Comparison of ENCODE assay signal across 25 cellular contexts in the genomic region with DNA sequence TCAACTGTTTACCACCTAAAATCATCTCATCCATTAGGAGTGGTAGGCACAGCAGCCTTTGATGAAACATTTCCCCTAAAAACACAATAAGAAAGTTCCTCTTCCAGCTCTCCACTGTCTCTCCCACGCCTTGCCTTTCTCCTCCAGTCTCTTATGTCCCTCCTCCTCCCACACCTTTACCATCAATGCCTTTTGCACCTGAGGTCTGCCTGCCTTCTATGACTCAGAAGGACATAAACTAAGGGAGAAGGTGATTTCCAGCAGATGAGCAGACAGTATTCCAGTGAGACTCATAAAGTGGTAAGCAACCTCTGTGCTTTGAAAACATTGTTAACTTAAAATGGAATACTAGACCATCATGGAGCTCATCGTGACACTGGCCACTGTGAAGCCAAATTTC. TPM values are rescaled to one million over a fixed set of nuclear protein-coding genes. Genes with fewer than 3 reads are reported as not detected.
DNase-seq lines count a peak whose midpoint lies in the region; ATAC-seq, FAIRE-seq and TF ChIP-seq lines count a peak whose summit lies in the region.
"Had no signal": no experiment of that assay in that cellular context is flagged by ENCODE, and none has a peak within 500 bp of the region (broad histone marks: within the 10 kb centered on the region; RNA-seq: fewer than 3 reads in every experiment).

No MANE protein-coding gene starts in this region.

- peak overlapping the region; percentile 11; the same call in 1 of the 2 replicates for H3K4me2 ChIP-seq in GM12878 (ENCODE audit: control insufficient read depth, insufficient read depth)

- peaks cover 16% of the 10 kb centered on the region for H3K36me3 Mint-ChIP-seq in activated CD4-positive, alpha-beta memory T cell treated with anti-CD3 and anti-CD28 coated beads, Interleukin-2, amount 10 ng/mL, durations not matched to agents 7 days and 5 days (ENCODE audit: low read depth)

- H3K27ac Mint-ChIP-seq in activated CD4-positive, alpha-beta memory T cell treated with anti-CD3 and anti-CD28 coated beads, Interleukin-2, amount 10 ng/mL, durations not matched to agents 7 days and 5 days: no peak overlapping the region
- H3K27ac Mint-ChIP-seq: activated CD4-positive, alpha-beta T cell treated with anti-CD3 and anti-CD28 coated beads, Interleukin-2, amount 10 ng/mL, durations not matched to agents 7 days and 5 days; CD4-positive, alpha-beta T cell; nephron; stimulated activated effector memory CD8-positive, alpha-beta T cell treated with anti-CD3 and anti-CD28 coated beads, Interleukin-12 subunit alpha, Interleukin-12 subunit beta, amount 100 ng/mL, for 72 hours had no signal

- no peaks in the 10 kb centered on the region for H3K27me3 ChIP-seq in GM12878 (replicated peaks in 1 of 2; ENCODE audit: control insufficient read depth in 2 of 2, insufficient read depth in 2 of 2, low read length in 1 of 2)
- H3K27me3 ChIP-seq: gastroesophageal sphincter, testis had no signal

- RAD21 ChIA-PET in GM12878 (lab: Charles Lee; ENCODE audit: unreplicated experiment): interaction anchor here (1.0 to 1.3 kb wide), 3 partner anchors 73 to 81 kb away, joined by 3 read pairs; no protein-coding TSS in a partner anchor

- peaks cover 37% of the 10 kb centered on the region for H3K4me1 Mint-ChIP-seq in activated CD4-positive, alpha-beta memory T cell treated with anti-CD3 and anti-CD28 coated beads, Interleukin-2, amount 10 ng/mL, durations not matched to agents 7 days and 5 days

- no peaks in the 10 kb centered on the region for H3K9me3 Mint-ChIP-seq in activated CD4-positive, alpha-beta memory T cell treated with anti-CD3 and anti-CD28 coated beads, Interleukin-2, amount 10 ng/mL, durations not matched to agents 7 days and 5 days
- H3K9me3 Mint-ChIP-seq: activated CD4-positive, alpha-beta T cell treated with anti-CD3 and anti-CD28 coated beads, Interleukin-2, amount 10 ng/mL, durations not matched to agents 7 days and 5 days; CD4-positive, alpha-beta T cell; nephron; stimulated activated effector memory CD8-positive, alpha-beta T cell treated with anti-CD3 and anti-CD28 coated beads, Interleukin-12 subunit alpha, Interleukin-12 subunit beta, amount 100 ng/mL, for 72 hours had no signal

- H2AFZ ChIP-seq in GM12878 (ENCODE audit: control insufficient read depth, low read depth, low read length): peak overlapping the region; percentile 45; the same call in 1 of the 2 replicates
- H2AFZ ChIP-seq: parathyroid adenoma had no signal

- DNase-seq in GM12891 (ENCODE audit: insufficient read length, low spot score) (no peak), NCI-H69 (lab: John Stamatoyannopoulos, UW) (peak; percentile 36), GM12878 (ENCODE audit: low read depth, low spot score) (no peak), mucosa of descending colon (no peak), retina (no peak), epidermal melanocyte (ENCODE audit: insufficient read length, low spot score) (no peak), head of caudate nucleus (no peak)
- no peak for DNase-seq in activated CD4-positive, alpha-beta memory T cell treated with anti-CD3 and anti-CD28 coated beads, Interleukin-2, amount 10 ng/mL, durations not matched to agents 7 days and 5 days
- DNase-seq: activated CD4-positive, alpha-beta T cell treated with anti-CD3 and anti-CD28 coated beads, Interleukin-2, amount 10 ng/mL, durations not matched to agents 7 days and 5 days; activated naive CD4-positive, alpha-beta T cell; CD4-positive, alpha-beta T cell; central memory CD4-positive, alpha-beta T cell; DMS153; GF-D8; kidney; mesendoderm; NCI-H1417 treated with DMSO at 0.1 percent for 48 hours; NCI-H510A; SHP77; SW 1271; testis had no signal

- CTCF ChIA-PET in GM12878 (lab: Yijun Ruan, JAX): interaction anchor here (0.7 to 1.6 kb wide), 6 partner anchors 14 to 414 kb away, joined by 3 to 5 read pairs (median 4); no protein-coding TSS in a partner anchor
- CTCF ChIA-PET in activated CD4-positive, alpha-beta memory T cell treated with anti-CD3 and anti-CD28 coated beads, Interleukin-2, amount 10 ng/mL, durations not matched to agents 7 days and 5 days (lab: Charles Lee): interaction anchor here (0.6 to 1.0 kb wide), 2 partner anchors 67 to 425 kb away, joined by 3 to 4 read pairs; no protein-coding TSS in a partner anchor

- H4K20me1 ChIP-seq in GM12878 (ENCODE audit: control insufficient read depth, insufficient read depth): no peaks in the 10 kb centered on the region

- FAIRE-seq in GM12891 (lab: Jason Lieb, UNC) (peak; percentile 73), GM12878 (lab: Jason Lieb, UNC) (no peak)
- FAIRE-seq: kidney had no signal

- WGBS in GM12878 (ENCODE audit: insufficient coverage, insufficient replicate concordance, low lambda C conversion rate, missing lambda C conversion rate): 89% methylated on average over 2 of the region's 2 CpGs

- H3K4me3 ChIP-seq in GM12878: no peak overlapping the region
- no peak overlapping the region for H3K4me3 ChIP-seq in mucosa of descending colon
- H3K4me3 ChIP-seq: gastroesophageal sphincter, testis had no signal

- H3K36me3 ChIP-seq in GM12878 (ENCODE audit: control insufficient read depth in 2 of 2, insufficient read depth in 2 of 2, low read length in 1 of 2): no peaks in the 10 kb centered on the region
- no peaks in the 10 kb centered on the region for H3K36me3 ChIP-seq in mucosa of descending colon (ENCODE audit: low read depth)
- H3K36me3 ChIP-seq: gastroesophageal sphincter had no signal

- H3K9ac ChIP-seq in GM12878 (ENCODE audit: control insufficient read depth, insufficient read depth, low read length): no peak overlapping the region
- H3K9ac ChIP-seq: parathyroid adenoma had no signal

- ATAC-seq in GM12878: no peak
- ATAC-seq in mucosa of descending colon: peak; percentile 88
- ATAC-seq: gastroesophageal sphincter; stimulated activated effector memory CD8-positive, alpha-beta T cell treated with anti-CD3 and anti-CD28 coated beads, Interleukin-12 subunit alpha, Interleukin-12 subunit beta, amount 100 ng/mL, for 72 hours had no signal

- H3K79me2 ChIP-seq in GM12878 (ENCODE audit: control insufficient read depth, insufficient read depth, low read length): no peaks in the 10 kb centered on the region
- H3K79me2 ChIP-seq: parathyroid adenoma had no signal

- TF ChIP-seq POLR2A in GM12891 (IDR thresholded peaks at IDR 0.05; ENCODE audit: low read depth, low read length) (no peak), GM12878 (IDR thresholded peaks at IDR 0.05; ENCODE audit: low read depth, low read length) (no peak)

- intact Hi-C loops in GM12878 (cut with micrococcal nuclease; ENCODE audit: unreplicated experiment): loop anchor here (5.0 kb wide), 1 partner anchor 284 kb away; no protein-coding TSS in a partner anchor
- intact Hi-C loops in mucosa of descending colon (cut with DNase I, micrococcal nuclease): no loop called here
- intact Hi-C loops in head of caudate nucleus (cut with DNase I): no loop called here

- SMC1A ChIA-PET in GM12878 (lab: Charles Lee; ENCODE audit: uncharacterized antibody, unreplicated experiment): interaction anchor here (0.6 to 4.4 kb wide), 7 partner anchors 11 to 195 kb away, joined by 3 to 48 read pairs (median 5); no protein-coding TSS in a partner anchor

- no peak overlapping the region for H3K4me3 Mint-ChIP-seq in activated CD4-positive, alpha-beta memory T cell treated with anti-CD3 and anti-CD28 coated beads, Interleukin-2, amount 10 ng/mL, durations not matched to agents 7 days and 5 days
- H3K4me3 Mint-ChIP-seq: activated CD4-positive, alpha-beta T cell treated with anti-CD3 and anti-CD28 coated beads, Interleukin-2, amount 10 ng/mL, durations not matched to agents 7 days and 5 days; CD4-positive, alpha-beta T cell; nephron; stimulated activated effector memory CD8-positive, alpha-beta T cell treated with anti-CD3 and anti-CD28 coated beads, Interleukin-12 subunit alpha, Interleukin-12 subunit beta, amount 100 ng/mL, for 72 hours had no signal

- no peak for TF ChIP-seq EP300 in GM12878 (IDR thresholded peaks at IDR 0.05; ENCODE audit: borderline replicate concordance in 1 of 2, control insufficient read depth in 1 of 2, low read depth in 2 of 2, low read length in 2 of 2)

- H3K27me3 Mint-ChIP-seq in activated CD4-positive, alpha-beta memory T cell treated with anti-CD3 and anti-CD28 coated beads, Interleukin-2, amount 10 ng/mL, durations not matched to agents 7 days and 5 days: no peaks in the 10 kb centered on the region
- H3K27me3 Mint-ChIP-seq: activated CD4-positive, alpha-beta T cell treated with anti-CD3 and anti-CD28 coated beads, Interleukin-2, amount 10 ng/mL, durations not matched to agents 7 days and 5 days; CD4-positive, alpha-beta T cell had no signal

- H3K4me1 ChIP-seq in GM12878 (ENCODE audit: control insufficient read depth, insufficient read depth, low read length) (peaks cover 55% of the 10 kb centered on the region), mucosa of descending colon (ENCODE audit: low read depth) (peaks cover 6% of the 10 kb centered on the region)
- H3K4me1 ChIP-seq: parathyroid adenoma, testis had no signal

- peak overlapping the region; percentile 96 for H3K27ac ChIP-seq in GM12878 (ENCODE audit: control insufficient read depth, insufficient read depth)
- H3K27ac ChIP-seq: gastroesophageal sphincter, parathyroid adenoma, testis had no signal

- POLR2A ChIA-PET in GM12878 (lab: Charles Lee): interaction anchor here (0.6 to 3.7 kb wide), 2 partner anchors 49 to 71 kb away, joined by 6 to 23 read pairs; no protein-coding TSS in a partner anchor
- POLR2A ChIA-PET in activated CD4-positive, alpha-beta memory T cell treated with anti-CD3 and anti-CD28 coated beads, Interleukin-2, amount 10 ng/mL, durations not matched to agents 7 days and 5 days (lab: Charles Lee): interaction anchor here (1.9 to 3.8 kb wide), 2 partner anchors 14 to 75 kb away, joined by 4 to 17 read pairs; no protein-coding TSS in a partner anchor

- H3K9me3 ChIP-seq in GM12878 (replicated peaks; ENCODE audit: control insufficient read depth, insufficient read depth, low read length) (no peaks in the 10 kb centered on the region), mucosa of descending colon (no peaks in the 10 kb centered on the region)
- H3K9me3 ChIP-seq: gastroesophageal sphincter, testis had no signal

- in situ Hi-C loops in GM12878 (cut with MboI): loop anchor here (10.0 kb wide), 1 partner anchor 266 kb away; a partner anchor contains a TSS

- BruUV-seq in GM12878 (replicated peaks; lab: Mats Ljungman, UMichigan): no TSS peak

- no peak for TF ChIP-seq RAD21 in GM12878 (IDR thresholded peaks at IDR 0.05; ENCODE audit: insufficient read depth, low read depth, low read length)

- TF ChIP-seq CTCF in GM12878 (IDR thresholded peaks at IDR 0.05 in 2 of 3, conservative IDR thresholded peaks at IDR 0.05 in 1 of 3; ENCODE audit: control insufficient read depth in 2 of 3, extremely low read depth in 1 of 3, insufficient read depth in 1 of 3, low read depth in 3 of 3, low read length in 3 of 3) (no peak), mucosa of descending colon (IDR thresholded peaks at IDR 0.05) (no peak)

RNA-seq across cellular contexts. Expression of a gene that starts 34.2 kb away (rescaled TPM):
- 236 TPM for polyA plus RNA-seq in GM12891 (2012; ENCODE audit: low read depth, missing spikeins)
- total RNA-seq in GM12878 (2013; cell fraction: nucleolus; rRNA removed): 299 and 306 TPM in 2 replicates
- total RNA-seq in GM12878 (2014; rRNA removed) (321 and 329 TPM in 2 replicates), GM12878 (2014; rRNA removed; fragmentation: Illumina TruSeq; extraction: Trizol) (278 and 282 TPM in 2 replicates), GM12878 (2021) (254 and 267 TPM in 2 replicates), mucosa of descending colon (100 to 1,000 TPM; 146 to 199 (median 163) TPM)
- polyA plus RNA-seq in GM12878 (2011; ENCODE audit: low read depth): 211 TPM
- polyA plus RNA-seq in GM12878 (2011; rRNA removed) (236 and 300 TPM in 2 replicates), GM12878 (2014; fragmentation: Illumina TruSeq; extraction: Trizol) (290 and 321 TPM in 2 replicates), GM12878 (2014; fragmentation: Nextera tagmentation; extraction: Ambion mirVana) (100 to 1,000 TPM; 409 to 471 TPM), GM12878 (2014; rRNA removed) (281 and 302 TPM in 2 replicates), GM12878 (2016; fragmentation: Nextera tagmentation; extraction: Ambion mirVana) (100 to 1,000 TPM; 584 to 590 TPM)
- 110 and 117 TPM in 2 replicates for polyA plus RNA-seq in GM12878 (2011; cell fraction: cytosol; rRNA removed)
- 87.7 and 96.6 TPM in 2 replicates for polyA plus RNA-seq in GM12878 (2011; cell fraction: nucleus; rRNA removed)
- polyA plus RNA-seq in GM12878 (2012): 189 and 202 TPM in 2 replicates
- 68.0 and 81.6 TPM in 2 replicates for polyA minus RNA-seq in GM12878 (2011; rRNA and poly(A)+ RNA removed)
- polyA minus RNA-seq in GM12878 (2011; cell fraction: cytosol; rRNA and poly(A)+ RNA removed): 19.5 and 28.3 TPM in 2 replicates
- polyA minus RNA-seq in GM12878 (2011; cell fraction: nucleus; rRNA and poly(A)+ RNA removed): 85.4 and 121 TPM in 2 replicates
- total RNA-seq in activated CD4-positive, alpha-beta memory T cell treated with anti-CD3 and anti-CD28 coated beads, Interleukin-2, amount 10 ng/mL, durations not matched to agents 7 days and 5 days: 100 to 1,000 TPM; 288 to 295 TPM
